ENCODE assay signal across 24 cellular contexts in genomic region chr10:75197906-75198305, GRCh38. TPM values are rescaled to one million over a fixed set of nuclear protein-coding genes. Genes with fewer than 3 reads are reported as not detected.
DNase-seq lines count a peak whose midpoint lies in the region; TF ChIP-seq lines count a peak whose summit lies in the region.
"Had no signal": no experiment of that assay in that cellular context is flagged by ENCODE, and none has a peak within 500 bp of the region (broad histone marks: within the 10 kb centered on the region; RNA-seq: fewer than 3 reads in every experiment).

No MANE protein-coding gene starts in this region.

- peak overlapping the region in 1 of 7 donors; percentile 72 for H3K27ac Mint-ChIP-seq in CD14-positive monocyte
- H3K27ac Mint-ChIP-seq: dendritic cell treated with granulocyte-macrophage colony-stimulating factor and Interleukin-4, amounts not matched to agents 40 ng/mL and 50 ng/mL, for 4 days; progenitor cell of endocrine pancreas; stimulated activated memory B cell treated with anti-CD40 and anti-IgM and Interleukin-4, amounts not matched to agents 10 μg/mL and 1 μg/mL and 100 μg/mL, for 72 hours had no signal

- H3K4me3 Mint-ChIP-seq in CD14-positive monocyte: no peak overlapping the region
- H3K4me3 Mint-ChIP-seq: dendritic cell treated with granulocyte-macrophage colony-stimulating factor and Interleukin-4, amounts not matched to agents 40 ng/mL and 50 ng/mL, for 4 days; H9; naive B cell; stimulated activated memory B cell treated with anti-CD40 and anti-IgM and Interleukin-4, amounts not matched to agents 10 μg/mL and 1 μg/mL and 100 μg/mL, for 72 hours had no signal

- peak in 9 of 14 donors; percentile 4 to 46 (median 12) for DNase-seq in C1 segment of cervical spinal cord (lab: John Stamatoyannopoulos, UW)
- peak in 37 of 56 donors; percentile 4 to 68 (median 24) for DNase-seq in amygdala (lab: John Stamatoyannopoulos, UW)
- DNase-seq in hypothalamus (lab: John Stamatoyannopoulos, UW): peak in 28 of 51 donors; percentile 4 to 67 (median 23)
- peak; percentile 82 for DNase-seq in pons (ENCODE audit: low spot score)
- no peak for DNase-seq in CD14-positive monocyte (ENCODE audit: low spot score)
- DNase-seq in NCI-H2107 treated with DMSO at 0.1 percent for 48 hours (lab: John Stamatoyannopoulos, UW; ENCODE audit: unreplicated experiment): no peak
- no peak for DNase-seq in NCI-H748 (lab: John Stamatoyannopoulos, UW; ENCODE audit: unreplicated experiment)
- no peak for DNase-seq in NCI-H2227 (lab: John Stamatoyannopoulos, UW; ENCODE audit: unreplicated experiment)
- DNase-seq: activated CD4-positive, alpha-beta T cell treated with anti-CD3 and anti-CD28 coated beads, Interleukin-2, amount 50 U/mL, for 1 hour; activated effector memory CD4-positive, alpha-beta T cell treated with anti-CD3 and anti-CD28 coated beads, Interleukin-2, amount 50 U/mL, for 16 hours; DMS 273 treated with DMSO at 0.1 percent for 48 hours; H9; mammary epithelial cell; MM.1S; naive B cell; NCI-H1417 treated with DMSO at 0.1 percent for 48 hours; NCI-H2107; NCI-H510A treated with DMSO at 0.1 percent for 48 hours; SK-N-SH; stimulated activated CD4-positive, alpha-beta T cell treated with anti-CD3 and anti-CD28 coated beads, Interleukin-1b, Interleukin-23, amount 100 ng/mL, for 48 hours; T-helper 2 cell had no signal

- peaks cover 12 to 13% of the 10 kb centered on the region in 2 donors for H3K36me3 Mint-ChIP-seq in CD14-positive monocyte
- H3K36me3 Mint-ChIP-seq: naive B cell had no signal

- no peak for TF ChIP-seq CTCF in CD14-positive monocyte (IDR thresholded peaks at IDR 0.05)

- intact Hi-C loops in CD14-positive monocyte (cut with micrococcal nuclease): no loop called here

- H3K27me3 Mint-ChIP-seq in CD14-positive monocyte (ENCODE audit: low read depth in 3 of 3): peaks cover 0 to 3% (median 0%) of the 10 kb centered on the region in 3 donors
- H3K27me3 Mint-ChIP-seq: dendritic cell treated with granulocyte-macrophage colony-stimulating factor and Interleukin-4, amounts not matched to agents 40 ng/mL and 50 ng/mL, for 4 days; naive B cell; progenitor cell of endocrine pancreas; stimulated activated memory B cell treated with anti-CD40 and anti-IgM and Interleukin-4, amounts not matched to agents 10 μg/mL and 1 μg/mL and 100 μg/mL, for 72 hours had no signal

- no peaks in the 10 kb centered on the region for H3K9me3 Mint-ChIP-seq in CD14-positive monocyte
- H3K9me3 Mint-ChIP-seq: dendritic cell treated with granulocyte-macrophage colony-stimulating factor and Interleukin-4, amounts not matched to agents 40 ng/mL and 50 ng/mL, for 4 days; H9; naive B cell; stimulated activated memory B cell treated with anti-CD40 and anti-IgM and Interleukin-4, amounts not matched to agents 10 μg/mL and 1 μg/mL and 100 μg/mL, for 72 hours had no signal

- H3K4me1 Mint-ChIP-seq in CD14-positive monocyte: peaks cover 6% of the 10 kb centered on the region
- H3K4me1 Mint-ChIP-seq: H9; stimulated activated memory B cell treated with anti-CD40 and anti-IgM and Interleukin-4, amounts not matched to agents 10 μg/mL and 1 μg/mL and 100 μg/mL, for 72 hours had no signal

RNA-seq across cellular contexts. Expression of gene VDAC2, which starts 12.7 kb away (rescaled TPM):
- 100 to 1,000 TPM; 139 to 154 TPM for polyA plus RNA-seq in CD14-positive monocyte

RNA-seq across cellular contexts. Expression of gene COMTD1, which starts 37.9 kb away (rescaled TPM):
- polyA plus RNA-seq in CD14-positive monocyte: 10 to 100 TPM; 16.1 to 16.5 TPM

Comparison
In these comparisons a context has a peak if more than half of its experiments do, and no peak if none do; other contexts are left out.
1. DNase-seq: peak in C1 segment of cervical spinal cord (9 of 14), amygdala (37 of 56), hypothalamus (28 of 51) and pons (single experiment); none in CD14-positive monocyte (single experiment), NCI-H2107 treated with DMSO at 0.1 percent for 48 hours (single experiment), NCI-H748 (single experiment) and NCI-H2227 (single experiment).